Comparison of ENCODE assay signal across 9 cellular contexts in the genomic region with DNA sequence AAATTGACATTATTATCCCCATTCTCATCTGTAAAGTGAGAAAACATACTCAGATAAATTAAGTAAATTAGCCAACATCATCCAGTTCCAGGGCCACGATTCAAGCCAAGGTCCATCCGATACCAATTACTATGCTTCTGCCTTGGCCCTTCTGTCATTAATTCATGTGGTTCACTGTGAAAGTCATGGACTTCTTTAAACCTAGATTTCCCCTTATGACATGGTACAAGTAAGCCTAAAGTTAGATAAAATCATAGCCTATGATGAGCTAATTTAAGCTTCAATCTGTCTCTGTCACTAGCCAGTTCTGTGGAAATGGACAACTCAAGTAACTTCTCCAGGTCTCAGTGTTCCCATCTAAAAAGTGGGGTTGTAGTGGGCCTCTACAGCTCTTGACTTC.
A peak's percentile ranks its signal among the peaks of the same experiment; 100 is the strongest.
DNase-seq lines count a peak whose midpoint lies in the region; ATAC-seq and TF ChIP-seq lines count a peak whose summit lies in the region.
"Had no signal": no experiment of that assay in that cellular context is flagged by ENCODE, and none has a peak within 500 bp of the region (broad histone marks: within the 10 kb centered on the region; RNA-seq: fewer than 3 reads in every experiment).

No MANE protein-coding gene starts in this region.

- H3K27me3 Mint-ChIP-seq in activated naive CD8-positive, alpha-beta T cell treated with anti-CD3 and anti-CD28 coated beads, Interleukin-2, amount 50 U/mL, for 24 hours, result peaks cover 11% of the 10 kb centered on the region

- TF ChIP-seq POLR2A in right lobe of liver (IDR thresholded peaks at IDR 0.05) (no peak), suprapubic skin (IDR thresholded peaks at IDR 0.05) (no peak)

- peak overlapping the region; percentile 60 for H3K4me3 Mint-ChIP-seq in activated naive CD8-positive, alpha-beta T cell treated with anti-CD3 and anti-CD28 coated beads, Interleukin-2, amount 50 U/mL, for 24 hours

- H3K4me1 Mint-ChIP-seq in activated naive CD8-positive, alpha-beta T cell treated with anti-CD3 and anti-CD28 coated beads, Interleukin-2, amount 50 U/mL, for 24 hours, result peaks cover 60% of the 10 kb centered on the region

- no peaks in the 10 kb centered on the region for H3K27me3 ChIP-seq in right lobe of liver
- H3K27me3 ChIP-seq in suprapubic skin, result no peaks in the 10 kb centered on the region

- no peaks in the 10 kb centered on the region for H3K9me3 Mint-ChIP-seq in activated naive CD8-positive, alpha-beta T cell treated with anti-CD3 and anti-CD28 coated beads, Interleukin-2, amount 50 U/mL, for 24 hours

- H3K4me3 ChIP-seq in right lobe of liver (no peak overlapping the region), suprapubic skin (peak overlapping the region; percentile 27)

- TF ChIP-seq CTCF in right lobe of liver (IDR thresholded peaks at IDR 0.05) (no peak), suprapubic skin (IDR thresholded peaks at IDR 0.05) (no peak)

- H3K36me3 Mint-ChIP-seq in activated naive CD8-positive, alpha-beta T cell treated with anti-CD3 and anti-CD28 coated beads, Interleukin-2, amount 50 U/mL, for 24 hours (ENCODE audit: low read depth), result no peaks in the 10 kb centered on the region

- H3K27ac ChIP-seq in right lobe of liver (peak overlapping the region; percentile 42 to 79 (median 47)), suprapubic skin (peak overlapping the region; percentile 87)
- H3K27ac ChIP-seq: 22Rv1 had no signal

- WGBS in right lobe of liver (ENCODE audit: insufficient coverage, low coverage, low lambda C conversion rate, missing lambda C conversion rate), result 62% methylated on average over 2 of the region's 2 CpGs
- 46% methylated on average over 2 of the region's 2 CpGs for WGBS in suprapubic skin

- DNase-seq in DMS53 (lab: John Stamatoyannopoulos, UW) (peak; percentile 42), DMS53 treated with DMSO at 0.1 percent for 48 hours (lab: John Stamatoyannopoulos, UW; ENCODE audit: unreplicated experiment) (no peak), right lobe of liver (no peak), suprapubic skin (ENCODE audit: low spot score in 2 of 2) (no peak), EL (no peak)
- DNase-seq in activated naive CD8-positive, alpha-beta T cell treated with anti-CD3 and anti-CD28 coated beads, Interleukin-2, amount 50 U/mL, for 24 hours, result no peak
- DNase-seq in effector CD4-positive, alpha-beta T cell, result no peak

- peak overlapping the region; percentile 90 for H3K27ac Mint-ChIP-seq in activated naive CD8-positive, alpha-beta T cell treated with anti-CD3 and anti-CD28 coated beads, Interleukin-2, amount 50 U/mL, for 24 hours

- no peak for ATAC-seq in activated naive CD8-positive, alpha-beta T cell treated with anti-CD3 and anti-CD28 coated beads, Interleukin-2, amount 50 U/mL, for 24 hours
- ATAC-seq in right lobe of liver, result no peak
- ATAC-seq in GM19324 (IDR thresholded peaks at IDR 0.05; ENCODE audit: low FRiP score, unreplicated experiment), result no peak

- peaks cover 0 to 22% (median 0%) of the 10 kb centered on the region in 4 donors for H3K4me1 ChIP-seq in right lobe of liver
- H3K4me1 ChIP-seq in suprapubic skin, result peaks cover 50% of the 10 kb centered on the region

- H3K9me3 ChIP-seq in right lobe of liver (no peaks in the 10 kb centered on the region), suprapubic skin (no peaks in the 10 kb centered on the region)

- intact Hi-C loops in right lobe of liver (cut with DNase I), result no loop called here

- no peaks in the 10 kb centered on the region for H3K36me3 ChIP-seq in right lobe of liver
- no peaks in the 10 kb centered on the region for H3K36me3 ChIP-seq in suprapubic skin

- no peak for TF ChIP-seq EP300 in suprapubic skin (IDR thresholded peaks at IDR 0.05)
